36 cellular contexts compared by ENCODE assay signal in genomic region chr10:1103551-1103950, GRCh38.
"Had no signal": no experiment of that assay in that cellular context is flagged by ENCODE, and none has a peak within 500 bp of the region (broad histone marks: within the 10 kb centered on the region; RNA-seq: fewer than 3 reads in every experiment).

No MANE protein-coding gene starts in this region.

- H3K9me3 ChIP-seq: adrenal gland, body of pancreas, breast epithelium, MG63, Peyer's patch had no signal

- H3K27me3 Mint-ChIP-seq: activated B cell treated with CpG ODN at 0.5 μM for 24 hours; activated CD4-positive, alpha-beta memory T cell treated with anti-CD3 and anti-CD28 coated beads for 36 hours; activated naive CD8-positive, alpha-beta T cell treated with anti-CD3 and anti-CD28 coated beads, Interleukin-2, amount 10 ng/mL, durations not matched to agents 7 days and 5 days; activated T-helper 17 cell treated with anti-CD3 and anti-CD28 coated beads, Interleukin-2, amount 50 U/mL, for 72 hours had no signal

- H3K4me3 Mint-ChIP-seq: activated B cell treated with CpG ODN at 0.5 μM for 24 hours; activated CD4-positive, alpha-beta memory T cell treated with anti-CD3 and anti-CD28 coated beads for 36 hours; activated naive CD4-positive, alpha-beta T cell treated with anti-CD3 and anti-CD28 coated beads for 36 hours; activated naive CD8-positive, alpha-beta T cell treated with anti-CD3 and anti-CD28 coated beads, Interleukin-2, amount 10 ng/mL, durations not matched to agents 7 days and 5 days; activated T-cell treated with anti-CD3 and anti-CD28 coated beads, Interleukin-2, amount 50 U/mL, for 72 hours; activated T-helper 17 cell treated with anti-CD3 and anti-CD28 coated beads, Interleukin-2, amount 50 U/mL, for 72 hours had no signal

- H3K27me3 ChIP-seq: adrenal gland, body of pancreas, breast epithelium, MG63, Peyer's patch had no signal

- H3K27ac ChIP-seq: adrenal gland, body of pancreas, breast epithelium, Peyer's patch, VCaP had no signal

- H3K4me1 ChIP-seq: adrenal gland, body of pancreas, breast epithelium, Peyer's patch had no signal

- H3K27ac Mint-ChIP-seq: activated B cell treated with CpG ODN at 0.5 μM for 24 hours; activated CD4-positive, alpha-beta memory T cell treated with anti-CD3 and anti-CD28 coated beads for 36 hours; activated naive CD4-positive, alpha-beta T cell treated with anti-CD3 and anti-CD28 coated beads for 36 hours; activated naive CD8-positive, alpha-beta T cell treated with anti-CD3 and anti-CD28 coated beads, Interleukin-2, amount 10 ng/mL, durations not matched to agents 7 days and 5 days; activated T-cell treated with anti-CD3 and anti-CD28 coated beads, Interleukin-2, amount 50 U/mL, for 72 hours had no signal

- H3K9me3 Mint-ChIP-seq: activated B cell treated with CpG ODN at 0.5 μM for 24 hours; activated CD4-positive, alpha-beta memory T cell treated with anti-CD3 and anti-CD28 coated beads for 36 hours; activated naive CD4-positive, alpha-beta T cell treated with anti-CD3 and anti-CD28 coated beads for 36 hours; activated naive CD8-positive, alpha-beta T cell treated with anti-CD3 and anti-CD28 coated beads, Interleukin-2, amount 10 ng/mL, durations not matched to agents 7 days and 5 days; activated T-cell treated with anti-CD3 and anti-CD28 coated beads, Interleukin-2, amount 50 U/mL, for 72 hours; activated T-helper 17 cell treated with anti-CD3 and anti-CD28 coated beads, Interleukin-2, amount 50 U/mL, for 72 hours had no signal

- H3K4me1 Mint-ChIP-seq: activated B cell treated with CpG ODN at 0.5 μM for 24 hours had no signal

- H3K4me3 ChIP-seq: adrenal gland, body of pancreas, breast epithelium, MG63, Peyer's patch had no signal

- DNase-seq: activated B cell treated with CpG ODN at 0.5 μM for 24 hours; activated CD4-positive, alpha-beta memory T cell treated with anti-CD3 and anti-CD28 coated beads for 36 hours; activated CD4-positive, alpha-beta T cell treated with anti-CD3 and anti-CD28 coated beads for 4 hours; activated CD4-positive, alpha-beta T cell treated with anti-CD3 and anti-CD28 coated beads, Interleukin-2, amount 50 U/mL, for 1 hour; activated CD4-positive, CD25-positive, alpha-beta regulatory T cell treated with anti-CD3 and anti-CD28 coated beads, Interleukin-2, amount 50 U/mL, for 72 hours; activated CD8-positive, alpha-beta memory T cell treated with anti-CD3 and anti-CD28 coated beads, Interleukin-2, amount 50 U/mL, for 4 hours; activated gamma-delta T cell treated with Interleukin-2 at 50 U/mL for 16 hours; activated naive CD4-positive, alpha-beta T cell treated with anti-CD3 and anti-CD28 coated beads for 36 hours; activated naive CD8-positive, alpha-beta T cell treated with anti-CD3 and anti-CD28 coated beads, Interleukin-2, amount 10 ng/mL, durations not matched to agents 7 days and 5 days; activated T-cell treated with anti-CD3 and anti-CD28 coated beads for 4 hours; activated T-cell treated with anti-CD3 and anti-CD28 coated beads, Interleukin-2, amount 50 U/mL, for 72 hours; body of pancreas; cerebellar nuclear complex; Kasumi-1; KG1; MG63; NCI-H1092; NCI-H1436 treated with DMSO at 0.1 percent for 48 hours; NCI-H1694 treated with DMSO at 0.1 percent for 48 hours; NCI-H2029; NCI-H510A; NCI-H526; NCI-H748 treated with DMSO at 0.1 percent for 48 hours; NK-92 treated with Interleukin-12 subunit alpha and Interleukin-12 subunit beta, amount 100 ng/mL, for 24 hours; RPMI8226; SHP77 treated with DMSO at 0.1 percent for 48 hours; SW 1271; T-helper 1 cell; T-helper 2 cell; T-helper 9 cell had no signal

- ATAC-seq: activated T-cell treated with anti-CD3 and anti-CD28 coated beads, Interleukin-2, amount 50 U/mL, for 72 hours; activated T-helper 17 cell treated with anti-CD3 and anti-CD28 coated beads, Interleukin-2, amount 50 U/mL, for 72 hours; body of pancreas; SK-N-SH treated with all-trans-retinoic acid at 6 μM for 48 hours had no signal
